10 cellular contexts compared by ENCODE assay signal in the genomic region with DNA sequence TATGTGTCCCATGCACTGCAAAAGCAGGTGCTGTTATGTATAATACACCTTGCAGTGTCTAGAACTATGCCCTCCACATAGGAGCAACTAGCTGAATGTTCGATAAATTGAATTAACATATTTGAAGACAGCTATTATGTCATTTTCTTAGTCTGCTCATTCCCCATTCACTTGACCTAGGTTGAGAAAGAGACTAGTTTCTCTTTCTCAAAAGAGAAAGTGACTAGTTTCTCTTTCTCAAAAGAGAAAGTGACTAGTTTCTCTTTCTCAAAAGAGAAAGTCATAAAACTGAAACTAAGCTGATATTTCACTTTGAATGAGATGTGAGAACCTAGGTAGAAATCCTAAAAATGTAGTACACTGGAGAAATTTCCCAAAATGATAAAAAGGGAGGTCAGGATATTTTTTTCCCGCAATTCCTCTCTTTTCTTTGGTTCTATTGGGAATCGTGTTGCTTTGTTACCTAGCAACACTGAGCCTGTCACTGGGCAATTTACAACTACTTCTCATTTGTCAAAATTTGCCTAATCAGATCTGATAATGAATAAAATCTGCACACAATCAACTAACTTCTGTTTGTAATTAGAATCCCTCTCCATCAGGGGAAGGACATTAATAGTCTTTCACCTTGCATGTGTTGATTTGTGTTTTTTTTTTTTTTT.
A peak's percentile ranks its signal among the peaks of the same experiment; 100 is the strongest.
DNase-seq lines count a peak whose midpoint lies in the region; ATAC-seq, FAIRE-seq and TF ChIP-seq lines count a peak whose summit lies in the region.
"Had no signal": no experiment of that assay in that cellular context is flagged by ENCODE, and none has a peak within 500 bp of the region (broad histone marks: within the 10 kb centered on the region; RNA-seq: fewer than 3 reads in every experiment).

No MANE protein-coding gene starts in this region.

- peaks cover 7% of the 10 kb centered on the region for H3K9me3 Mint-ChIP-seq in MCF 10A (ENCODE audit: unreplicated experiment)

- CTCF ChIA-PET in MCF 10A (lab: Yijun Ruan, JAX), result interaction anchor here (0.6 to 0.7 kb wide), 3 partner anchors 127 to 1661 kb away, joined by 3 to 4 read pairs (median 3); no protein-coding TSS in a partner anchor

- intact Hi-C loops in MCF 10A (cut with micrococcal nuclease), result no loop called here

- TF ChIP-seq CTCF in MCF 10A (IDR thresholded peaks at IDR 0.05; ENCODE audit: unreplicated experiment), result no peak

- TF ChIP-seq POLR2A in GM12891 (IDR thresholded peaks at IDR 0.05; ENCODE audit: low read depth, low read length), result no peak

- H3K36me3 Mint-ChIP-seq in MCF 10A (ENCODE audit: insufficient read depth, unreplicated experiment), result no peaks in the 10 kb centered on the region

- ATAC-seq in GM19043 (IDR thresholded peaks at IDR 0.05; ENCODE audit: low read depth, unreplicated experiment), result peak; percentile 90
- ATAC-seq in HG02840 (IDR thresholded peaks at IDR 0.05; ENCODE audit: low FRiP score, unreplicated experiment), result peak; percentile 78
- ATAC-seq in HG03439 (IDR thresholded peaks at IDR 0.05; ENCODE audit: unreplicated experiment), result no peak
- ATAC-seq: effector memory CD8-positive, alpha-beta T cell had no signal

- DNase-seq in GM12891 (ENCODE audit: insufficient read length, low spot score), result no peak
- DNase-seq in M059J (ENCODE audit: low read depth), result peak; percentile 4
- DNase-seq in OCI-M2 (lab: John Stamatoyannopoulos, UW; ENCODE audit: unreplicated experiment), result no peak
- DNase-seq in COLO829 (ENCODE audit: low spot score), result no peak
- no peak for DNase-seq in MCF 10A (ENCODE audit: unreplicated experiment)
- DNase-seq: effector memory CD8-positive, alpha-beta T cell; NCI-H1417 had no signal

- H3K4me3 Mint-ChIP-seq in MCF 10A (ENCODE audit: unreplicated experiment), result no peak overlapping the region
- H3K4me3 Mint-ChIP-seq: effector memory CD8-positive, alpha-beta T cell had no signal

- no TSS peak for BruUV-seq in MCF 10A (replicated peaks; lab: Mats Ljungman, UMichigan)

- H3K27ac Mint-ChIP-seq in MCF 10A (ENCODE audit: low read depth, unreplicated experiment), result no peak overlapping the region
- H3K27ac Mint-ChIP-seq: effector memory CD8-positive, alpha-beta T cell had no signal

- FAIRE-seq in GM12891 (lab: Jason Lieb, UNC), result peak; percentile 80

- POLR2A ChIA-PET in MCF 10A (lab: Yijun Ruan, JAX), result no interaction called here

- H3K27me3 Mint-ChIP-seq in MCF 10A (ENCODE audit: insufficient read depth, unreplicated experiment), result no peaks in the 10 kb centered on the region

- H3K4me1 Mint-ChIP-seq in MCF 10A (ENCODE audit: insufficient read depth, unreplicated experiment), result peaks cover 12% of the 10 kb centered on the region

TF ChIP-seq in GM12891, 5 proteins besides CTCF, POLR2A, EP300 and RAD21:
- TF ChIP-seq SPI1 (IDR thresholded peaks at IDR 0.05; ENCODE audit: low read depth, low read length) (no peak), TAF1 (IDR thresholded peaks at IDR 0.05; ENCODE audit: low read depth, low read length) (no peak), POU2F2 (IDR thresholded peaks at IDR 0.05; ENCODE audit: low read depth, low read length) (no peak), PAX5 (IDR thresholded peaks at IDR 0.05; ENCODE audit: insufficient read depth, low read length, severe bottlenecking) (no peak), POLR2AphosphoS5 (IDR thresholded peaks at IDR 0.05; ENCODE audit: low read depth, low read length) (no peak)
